In genomic region chr10:121525276-121526039, GRCh38 we compare ENCODE assay signal across 10 cellular contexts.
DNase-seq lines count a peak whose midpoint lies in the region; ATAC-seq and TF ChIP-seq lines count a peak whose summit lies in the region.
"Had no signal": no experiment of that assay in that cellular context is flagged by ENCODE, and none has a peak within 500 bp of the region (broad histone marks: within the 10 kb centered on the region; RNA-seq: fewer than 3 reads in every experiment).

No MANE protein-coding gene starts in this region.

- H3K4me2 ChIP-seq in H9 (ENCODE audit: insufficient read depth, insufficient read length, low read length), result no peak overlapping the region

- ATAC-seq in lung (ENCODE audit: insufficient read depth, low FRiP score), result no peak

- H3K4me1 Mint-ChIP-seq in H9, result peaks cover 36 to 43% of the 10 kb centered on the region in 2 experiments

- peak overlapping the region; percentile 65 to 93 (median 90); a peak in 6 of 7 replicates for H3K27ac Mint-ChIP-seq in H9

- H3K23ac ChIP-seq in H9 (ENCODE audit: insufficient read length, low read depth, low read length), result no peak overlapping the region

- H3K18ac ChIP-seq in H9 (ENCODE audit: insufficient read length, low read depth, low read length), result no peak overlapping the region

- DNase-seq in H9 (no peak), caudate nucleus (lab: John Stamatoyannopoulos, UW) (peak in 10 of 61 donors; percentile 22 to 54 (median 30)), lung (ENCODE audit: low spot score) (peak; percentile 37), substantia nigra (lab: John Stamatoyannopoulos, UW) (no peak), hepatic stellate cell (ENCODE audit: low spot score) (no peak)
- no peak for DNase-seq in activated CD4-positive, alpha-beta T cell treated with anti-CD3 and anti-CD28 coated beads, Interleukin-2, amount 50 U/mL, for 48 hours
- DNase-seq in stimulated activated CD4-positive, alpha-beta T cell treated with anti-CD3 and anti-CD28 coated beads, Interleukin-15, amount 100 ng/mL, for 24 hours, result no peak
- no peak for DNase-seq in activated CD4-positive, alpha-beta T cell treated with anti-CD3 and anti-CD28 coated beads for 1 hour
- DNase-seq: activated T-cell treated with anti-CD3 and anti-CD28 coated beads, Interleukin-2, amount 50 U/mL, for 1 hour; EL had no signal

- no peak overlapping the region for H4K91ac ChIP-seq in H9 (ENCODE audit: insufficient read length, low read depth, low read length)

- H4K8ac ChIP-seq in H9 (replicated peaks; ENCODE audit: insufficient read length, low read depth, low read length), result no peak overlapping the region

- H2BK15ac ChIP-seq in H9 (ENCODE audit: low read depth, low read length), result no peak overlapping the region

- no peaks in the 10 kb centered on the region for H3K36me3 ChIP-seq in lung (ENCODE audit: control insufficient read depth in 2 of 2, insufficient read depth in 2 of 2, low read length in 2 of 2)

- TF ChIP-seq CTCF in H9 (conservative IDR thresholded peaks at IDR 0.05) (no peak), lung (IDR thresholded peaks at IDR 0.05; ENCODE audit: control extremely low read depth, extremely low read depth) (no peak)

- H3K9me3 ChIP-seq in H9 (ENCODE audit: control insufficient read depth, low read depth, low read length) (no peaks in the 10 kb centered on the region), lung (ENCODE audit: control insufficient read depth in 2 of 2, insufficient read depth in 1 of 2, low read length in 1 of 2) (peaks cover 0 to 2% of the 10 kb centered on the region in 2 donors)

- no peak overlapping the region for H2AFZ ChIP-seq in H9 (ENCODE audit: low read length)

- H3K27ac ChIP-seq in H9 (ENCODE audit: insufficient read length, low read depth, low read length) (no peak overlapping the region), caudate nucleus (ENCODE audit: low read depth, low read length) (peak overlapping the region; percentile 98), lung (ENCODE audit: low read depth in 1 of 2, low read length in 1 of 2) (peak overlapping the region in 1 of 2 donors; percentile 1), substantia nigra (ENCODE audit: low read depth, low read length, poor library complexity, severe bottlenecking) (peak overlapping the region; percentile 99)

- no peak overlapping the region for H2BK120ac ChIP-seq in H9 (ENCODE audit: low read depth, low read length, poor library complexity, severe bottlenecking)

- no peaks in the 10 kb centered on the region for H4K20me1 ChIP-seq in H9 (ENCODE audit: control insufficient read depth, insufficient read depth, insufficient read length)

- H3K79me1 ChIP-seq in H9 (ENCODE audit: insufficient read depth, low read depth, low read length, poor library complexity, severe bottlenecking), result peaks cover 3% of the 10 kb centered on the region

- H3K9ac ChIP-seq in H9 (ENCODE audit: extremely low read depth, insufficient read length, low read length), result no peak overlapping the region

- H3K4me3 ChIP-seq in lung, result no peak overlapping the region

- no peak overlapping the region for H3K56ac ChIP-seq in H9 (ENCODE audit: insufficient read length, low read depth, low read length)

- H2BK5ac ChIP-seq in H9 (ENCODE audit: insufficient read length, low read length), result no peak overlapping the region

- H3K27me3 ChIP-seq in H9 (ENCODE audit: insufficient read depth, low read length), result no peaks in the 10 kb centered on the region
- no peaks in the 10 kb centered on the region for H3K27me3 ChIP-seq in lung (ENCODE audit: control insufficient read depth, insufficient read depth)

- H3K4me1 ChIP-seq in H9 (ENCODE audit: insufficient read depth, low read length) (no peaks in the 10 kb centered on the region), lung (ENCODE audit: control insufficient read depth in 2 of 2, insufficient read depth in 2 of 2, low read length in 2 of 2) (peaks cover 0 to 1% of the 10 kb centered on the region in 2 donors)

- H3K23me2 ChIP-seq in H9 (ENCODE audit: insufficient read length, low read depth, low read length, poor library complexity, severe bottlenecking), result no peaks in the 10 kb centered on the region

- H3K27me3 Mint-ChIP-seq in H9 (ENCODE audit: low read depth), result no peaks in the 10 kb centered on the region; the same call in 1 of the 2 replicates

- whole genome bisulfite sequencing in H9 (ENCODE audit: extremely low coverage, insufficient read length, low lambda C conversion rate), result no CpG with 5 or more reads among the region's 14 CpGs
- 69 to 78% methylated on average over 14 of the region's 14 CpGs for WGBS in lung, 2 donors

- H3K79me2 ChIP-seq in H9 (ENCODE audit: insufficient read depth, low read length), result peaks cover 9% of the 10 kb centered on the region; the same call in 1 of the 2 replicates

- H3K14ac ChIP-seq in H9 (ENCODE audit: insufficient read depth, low read length), result no peak overlapping the region

- H3K9me3 Mint-ChIP-seq in H9, result no peaks in the 10 kb centered on the region

- no peak overlapping the region for H4K5ac ChIP-seq in H9 (ENCODE audit: insufficient read length, low read depth, low read length)

- H3K4ac ChIP-seq in H9 (ENCODE audit: low read depth, low read length), result no peak overlapping the region

- H2AK5ac ChIP-seq in H9 (ENCODE audit: insufficient read length, low read length), result no peak overlapping the region

- H3T11ph ChIP-seq in H9 (ENCODE audit: low read length), result no peak overlapping the region

- H3K4me3 Mint-ChIP-seq in H9, result no peak overlapping the region

- peaks cover 25 to 81% (median 78%) of the 10 kb centered on the region in 3 experiments; a peak in 6 of 7 replicates for H3K36me3 Mint-ChIP-seq in H9 (ENCODE audit: insufficient read depth in 1 of 3, low read depth in 3 of 3)

- H2BK20ac ChIP-seq in H9 (ENCODE audit: low read depth, low read length, poor library complexity, severe bottlenecking), result no peak overlapping the region

- H2BK12ac ChIP-seq in H9 (ENCODE audit: insufficient read length, low read depth, low read length), result no peak overlapping the region
